ENCODE assay signal across 8 cellular contexts in genomic region chr2:26088038-26088643, GRCh38. TPM values are rescaled to one million over a fixed set of nuclear protein-coding genes. Genes with fewer than 3 reads are reported as not detected.
DNase-seq lines count a peak whose midpoint lies in the region; ATAC-seq and TF ChIP-seq lines count a peak whose summit lies in the region.

No MANE protein-coding gene starts in this region.

- peaks cover 53% of the 10 kb centered on the region for H3K4me1 Mint-ChIP-seq in activated B cell treated with CpG ODN at 0.5 μM for 24 hours

- POLR2A ChIA-PET in activated B cell treated with CpG ODN at 0.5 μM for 24 hours (lab: Charles Lee): interaction anchor here (1.6 kb wide), 1 partner anchor 53 kb away, joined by 4 read pairs; no protein-coding TSS in a partner anchor

- peak; percentile 45 for ATAC-seq in activated B cell treated with CpG ODN at 0.5 μM for 24 hours (ENCODE audit: low read depth)
- ATAC-seq in left cardiac atrium: peak; percentile 32 to 55

- H3K27ac Mint-ChIP-seq in activated B cell treated with CpG ODN at 0.5 μM for 24 hours: no peak overlapping the region

- H3K36me3 Mint-ChIP-seq in activated B cell treated with CpG ODN at 0.5 μM for 24 hours (ENCODE audit: low read depth): peaks cover 16% of the 10 kb centered on the region

- H3K27ac ChIP-seq in spleen: no peak overlapping the region

- no peaks in the 10 kb centered on the region for H3K27me3 Mint-ChIP-seq in activated B cell treated with CpG ODN at 0.5 μM for 24 hours

- CTCF ChIA-PET in activated B cell treated with CpG ODN at 0.5 μM for 24 hours (lab: Charles Lee): interaction anchor here (0.8 to 1.4 kb wide), 8 partner anchors 9 to 490 kb away, joined by 3 to 11 read pairs (median 4); no protein-coding TSS in a partner anchor

- H3K4me3 ChIP-seq in spleen: no peak overlapping the region

- TF ChIP-seq CTCF in activated B cell treated with CpG ODN at 0.5 μM for 24 hours (IDR thresholded peaks at IDR 0.05) (no peak), spleen (IDR thresholded peaks at IDR 0.05 in 8 of 11, conservative IDR thresholded peaks at IDR 0.05 in 3 of 11) (peak in 10 of 11 experiments; percentile 46 to 78 (median 64))

- H3K9me3 ChIP-seq in spleen: peaks cover 0 to under 1% (median 0%) of the 10 kb centered on the region in 8 donors

- TF ChIP-seq POLR2A in spleen (IDR thresholded peaks at IDR 0.05): no peak

- 94 to 100% (median 96%) methylated on average over 1 of the region's 1 CpG for WGBS in spleen, 5 donors

- no peak overlapping the region for H3K4me3 Mint-ChIP-seq in activated B cell treated with CpG ODN at 0.5 μM for 24 hours

- H3K4me1 ChIP-seq in spleen: peaks cover 0 to 96% (median 28%) of the 10 kb centered on the region in 6 donors

- intact Hi-C loops in activated B cell treated with CpG ODN at 0.5 μM for 24 hours (cut with micrococcal nuclease): loop anchor here (1.0 to 5.0 kb wide), 3 partner anchors 57 to 489 kb away; no protein-coding TSS in a partner anchor
- intact Hi-C loops in left cardiac atrium (cut with DNase I): loop anchor here (5.0 to 10.0 kb wide), 2 partner anchors 57 to 59 kb away; no protein-coding TSS in a partner anchor
- intact Hi-C loops in spleen (cut with DNase I; ENCODE audit: low total_unique reads): no loop called here

- peaks cover 0 to 23% (median 0%) of the 10 kb centered on the region in 6 donors for H3K36me3 ChIP-seq in spleen

- peak; percentile 10 to 24 for DNase-seq in NCI-H526 (lab: John Stamatoyannopoulos, UW)
- no peak for DNase-seq in NCI-H526 treated with DMSO at 0.1 percent for 48 hours (lab: John Stamatoyannopoulos, UW)
- peak; percentile 35 for DNase-seq in HuH-7 (ENCODE audit: low spot score)
- DNase-seq in activated B cell treated with CpG ODN at 0.5 μM for 24 hours: no peak
- DNase-seq in left cardiac atrium: no peak
- no peak for DNase-seq in spleen
- DNase-seq in NCI-H1092 (lab: John Stamatoyannopoulos, UW): no peak
- no peak for DNase-seq in SKM-1 (lab: John Stamatoyannopoulos, UW; ENCODE audit: unreplicated experiment)

- H3K27me3 ChIP-seq in spleen (replicated peaks in 1 of 7): no peaks in the 10 kb centered on the region

- H3K9me3 Mint-ChIP-seq in activated B cell treated with CpG ODN at 0.5 μM for 24 hours: no peaks in the 10 kb centered on the region

RNA-seq across cellular contexts. Expression of gene RAB10, which starts 54.3 kb away (rescaled TPM):
- total RNA-seq in activated B cell treated with CpG ODN at 0.5 μM for 24 hours (79.3 and 94.6 TPM in 2 replicates), left cardiac atrium (100 to 1,000 TPM in 1 of 2 donors, 10 to 100 TPM in 1; 93.8 to 108 TPM), spleen (100 to 1,000 TPM; 104 to 135 (median 123) TPM)
- 10 to 100 TPM; 24.4 to 42.4 (median 34.3) TPM for polyA plus RNA-seq in spleen

Comparison
In these comparisons a context has a peak if more than half of its experiments do, and no peak if none do; other contexts are left out.
1. DNase-seq: peak in NCI-H526 (2 of 2) and HuH-7 (single experiment); none in NCI-H526 treated with DMSO at 0.1 percent for 48 hours (single experiment), activated B cell treated with CpG ODN at 0.5 μM for 24 hours (single experiment), left cardiac atrium (single experiment), spleen (single experiment), NCI-H1092 (single experiment) and SKM-1 (single experiment).